Comparison of ENCODE assay signal across 8 cellular contexts in the genomic region with DNA sequence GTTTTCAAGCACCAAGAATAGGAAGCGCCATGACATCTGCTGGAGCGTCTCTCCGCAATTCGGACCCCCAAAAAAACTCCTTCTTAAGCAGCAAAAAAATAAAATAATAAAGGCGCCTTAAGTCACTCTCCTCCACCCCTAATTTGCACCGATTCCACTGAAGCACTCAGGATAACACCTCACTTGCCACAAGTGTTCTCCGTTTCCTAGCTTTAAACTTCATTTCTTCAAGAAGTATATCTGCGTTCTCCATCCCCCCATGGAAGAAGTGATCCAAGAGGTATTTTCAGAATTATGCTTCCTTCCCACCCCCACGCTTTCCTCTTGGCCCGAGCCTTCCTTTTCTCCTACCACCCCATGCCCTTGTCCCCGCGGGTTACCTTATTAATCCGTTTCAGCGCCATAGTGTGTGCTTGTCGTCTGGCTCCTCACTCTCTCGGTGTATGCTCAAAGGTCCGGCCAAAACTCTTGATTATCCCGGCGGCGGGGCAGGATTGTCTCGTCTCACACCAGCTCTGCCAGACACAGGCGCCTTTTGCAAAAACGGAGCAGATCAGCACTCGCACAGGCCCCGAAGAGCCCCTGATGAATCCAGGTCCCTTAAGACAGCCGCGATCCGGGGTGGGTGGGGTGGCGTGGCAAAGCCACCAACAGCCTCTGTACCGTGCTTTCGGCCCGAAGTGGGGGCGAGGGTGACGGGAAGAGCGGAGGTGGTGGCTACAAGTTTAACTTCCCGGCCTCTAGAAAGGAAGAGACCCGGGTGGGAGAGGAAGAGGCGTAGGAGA. TPM values are rescaled to one million over a fixed set of nuclear protein-coding genes. Genes with fewer than 3 reads are reported as not detected.
A peak's percentile ranks its signal among the peaks of the same experiment; 100 is the strongest.
DNase-seq lines count a peak whose midpoint lies in the region; TF ChIP-seq lines count a peak whose summit lies in the region.

No MANE protein-coding gene starts in this region.

- peaks cover 54% of the 10 kb centered on the region for H4K20me1 ChIP-seq in Loucy (ENCODE audit: insufficient read depth, low read length, poor library complexity, severe bottlenecking)

- H3K4me3 ChIP-seq in GM06990 (replicated peaks; ENCODE audit: low read depth, low read length) (peak overlapping the region; percentile 94), Loucy (ENCODE audit: low read length, poor library complexity, severe bottlenecking) (peak overlapping the region; percentile 98), esophagus (ENCODE audit: low read depth in 1 of 2, low read length in 2 of 2) (peak overlapping the region; percentile 84 to 98), retinal pigment epithelial cell (ENCODE audit: low read length) (peak overlapping the region; percentile 74)

- H2AFZ ChIP-seq in Loucy (ENCODE audit: low read length): no peak overlapping the region

- H3K27me3 ChIP-seq in GM06990 (replicated peaks; ENCODE audit: control insufficient read depth, insufficient read depth, low read length) (no peaks in the 10 kb centered on the region), Loucy (ENCODE audit: insufficient read depth, low read length, poor library complexity, severe bottlenecking) (peaks cover 11% of the 10 kb centered on the region), esophagus (ENCODE audit: control insufficient read depth in 1 of 2, insufficient read depth in 2 of 2, low read length in 2 of 2) (no peaks in the 10 kb centered on the region)

- no peaks in the 10 kb centered on the region for H3K9me2 ChIP-seq in Loucy (replicated peaks; ENCODE audit: low read depth, low read length)

- H3K9me3 ChIP-seq in Loucy (ENCODE audit: insufficient read depth, low read depth, low read length) (no peaks in the 10 kb centered on the region), esophagus (ENCODE audit: control insufficient read depth in 2 of 2, insufficient read depth in 1 of 2, low read depth in 1 of 2, low read length in 1 of 2) (no peaks in the 10 kb centered on the region)

- 0 to 1% methylated on average over 38 of the region's 38 CpGs for WGBS in esophagus, 2 donors

- no peak for TF ChIP-seq CTCF in GM06990 (IDR thresholded peaks at IDR 0.05; ENCODE audit: insufficient read depth, low read length, poor library complexity, severe bottlenecking)
- no peak for TF ChIP-seq CTCF in Loucy (conservative IDR thresholded peaks at IDR 0.05; ENCODE audit: low read length)
- TF ChIP-seq CTCF in retinal pigment epithelial cell (conservative IDR thresholded peaks at IDR 0.05; ENCODE audit: low read depth, low read length): no peak
- no peak for TF ChIP-seq CTCF in mesothelial cell of epicardium (IDR thresholded peaks at IDR 0.05; ENCODE audit: unreplicated experiment)

- peak overlapping the region; percentile 99 to 100 for H3K27ac ChIP-seq in esophagus (ENCODE audit: low read depth in 2 of 2, low read length in 1 of 2)

- peaks cover 39% of the 10 kb centered on the region for H3K4me1 Mint-ChIP-seq in mesothelial cell of epicardium

- H3K9ac ChIP-seq in Loucy (ENCODE audit: low read depth, low read length, poor library complexity, severe bottlenecking): peak overlapping the region; percentile 100

- peaks cover 2% of the 10 kb centered on the region; the same call in 1 of the 2 replicates for H3K36me3 ChIP-seq in GM06990 (ENCODE audit: control insufficient read depth, insufficient read depth, low read length)
- H3K36me3 ChIP-seq in Loucy (ENCODE audit: insufficient read depth, low read length): peaks cover 26% of the 10 kb centered on the region; the same call in 1 of the 2 replicates
- no peaks in the 10 kb centered on the region for H3K36me3 ChIP-seq in esophagus (ENCODE audit: control insufficient read depth in 2 of 2, insufficient read depth in 2 of 2, low read length in 1 of 2)

- no peaks in the 10 kb centered on the region for H3K27me3 Mint-ChIP-seq in mesothelial cell of epicardium (ENCODE audit: low read depth)

- H3K4me2 ChIP-seq in Loucy (ENCODE audit: low read depth, low read length, poor library complexity, severe bottlenecking): peak overlapping the region; percentile 92

- DNase-seq in GM06990 (ENCODE audit: extremely low read depth, insufficient read length) (peak; percentile 8), retinal pigment epithelial cell (ENCODE audit: low read depth) (no peak), NCI-H1417 treated with DMSO at 0.1 percent for 48 hours (lab: John Stamatoyannopoulos, UW) (no peak), COR-L47 (lab: John Stamatoyannopoulos, UW) (no peak), ureter (ENCODE audit: low spot score) (no peak), mesothelial cell of epicardium (ENCODE audit: low spot score in 2 of 2, unreplicated experiment in 2 of 2) (no peak)

- H3K79me2 ChIP-seq in Loucy (ENCODE audit: insufficient read depth, low read length): peaks cover 77% of the 10 kb centered on the region

- H3F3A ChIP-seq in Loucy (ENCODE audit: low read depth): peaks cover 4% of the 10 kb centered on the region; the same call in 1 of the 2 replicates

- H3K4me1 ChIP-seq in Loucy (ENCODE audit: insufficient read depth, low read length, poor library complexity, severe bottlenecking) (peaks cover 37% of the 10 kb centered on the region), esophagus (ENCODE audit: control insufficient read depth in 2 of 2, insufficient read depth in 2 of 2, low read length in 1 of 2) (no peaks in the 10 kb centered on the region)

- peaks cover 3% of the 10 kb centered on the region for H3K36me3 Mint-ChIP-seq in mesothelial cell of epicardium

- no peak overlapping the region for H3K4me3 Mint-ChIP-seq in mesothelial cell of epicardium

- H3K9me3 Mint-ChIP-seq in mesothelial cell of epicardium: no peaks in the 10 kb centered on the region

- H3K27ac Mint-ChIP-seq in mesothelial cell of epicardium: no peak overlapping the region

RNA-seq across cellular contexts. Expression of a gene that starts 1.1 kb away (rescaled TPM):
- polyA plus RNA-seq in esophagus: 100 to 1,000 TPM; 185 to 218 TPM
- 316 TPM for total RNA-seq in ureter
- total RNA-seq in mesothelial cell of epicardium: 299 to 311 TPM (median 307 TPM) in 3 replicates

RNA-seq across cellular contexts. Expression of a gene that starts 42.5 kb away (rescaled TPM):
- polyA plus RNA-seq in esophagus: 10 to 100 TPM; 11.4 to 15.7 TPM
- total RNA-seq in ureter (18.2 TPM), mesothelial cell of epicardium (21.3 to 22.2 TPM (median 21.4 TPM) in 3 replicates)
